In the genomic region with DNA sequence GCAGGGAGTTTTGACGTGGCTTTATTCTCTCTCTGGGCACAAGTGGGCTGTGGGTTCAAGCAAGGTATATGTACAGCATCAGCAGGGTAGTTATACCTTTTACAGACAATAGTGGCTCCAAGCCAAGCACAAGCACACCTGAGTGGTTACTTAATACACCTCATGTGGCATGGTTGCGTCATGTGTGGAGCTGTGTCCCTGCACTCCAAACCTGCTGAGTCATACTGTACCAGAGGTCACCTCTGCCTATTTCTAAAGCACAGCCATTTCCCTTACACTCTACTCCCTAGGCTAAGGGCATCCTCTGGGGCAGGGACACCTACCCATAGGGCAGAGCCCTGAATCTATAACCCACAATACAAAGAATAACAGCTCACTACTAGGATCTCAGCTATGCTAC, we compare ENCODE assay signal across 21 cellular contexts.
DNase-seq lines count a peak whose midpoint lies in the region; ATAC-seq and TF ChIP-seq lines count a peak whose summit lies in the region.
"Had no signal": no experiment of that assay in that cellular context is flagged by ENCODE, and none has a peak within 500 bp of the region (broad histone marks: within the 10 kb centered on the region; RNA-seq: fewer than 3 reads in every experiment).

No MANE protein-coding gene starts in this region.

- H4K20me1 ChIP-seq in DND-41 (ENCODE audit: insufficient read depth, low read length), result no peaks in the 10 kb centered on the region

- H3K27me3 Mint-ChIP-seq in activated CD4-positive, alpha-beta T cell treated with anti-CD3 and anti-CD28 coated beads for 36 hours, result no peaks in the 10 kb centered on the region
- H3K27me3 Mint-ChIP-seq: activated naive CD8-positive, alpha-beta T cell had no signal

- intact Hi-C loops in lower lobe of right lung (cut with DNase I), result no loop called here
- intact Hi-C loops in activated CD4-positive, alpha-beta T cell treated with anti-CD3 and anti-CD28 coated beads for 36 hours (cut with DNase I, micrococcal nuclease), result loop anchor here (5.0 kb wide), 2 partner anchors 48 to 148 kb away; partner anchors contain the start of genes NMRK1 (in 1 of the 2) and OSTF1 (in 1 of the 2)

- DNase-seq in DND-41 (peak; percentile 9), NAMALWA (ENCODE audit: low spot score) (peak; percentile 7), epithelial cell of esophagus (ENCODE audit: low read depth) (peak; percentile 95), lower lobe of right lung (no peak), NOMO-1 treated with DMSO at 0.1 percent for 48 hours (lab: John Stamatoyannopoulos, UW; ENCODE audit: unreplicated experiment) (no peak), ecto neural progenitor cell (ENCODE audit: low spot score) (no peak), epidermal melanocyte (ENCODE audit: insufficient read length, low spot score) (no peak)
- DNase-seq in activated CD4-positive, alpha-beta T cell treated with anti-CD3 and anti-CD28 coated beads for 36 hours, result no peak
- DNase-seq: cortex of kidney; EL; GOT3; MM.1S; NCI-H1930; NCI-H524 treated with DMSO at 0.1 percent for 48 hours; occipital lobe; stimulated activated CD4-positive, alpha-beta T cell treated with anti-CD3 and anti-CD28 coated beads, Interleukin-15, amount 100 ng/mL, for 24 hours had no signal

- H3K27ac Mint-ChIP-seq in activated CD4-positive, alpha-beta T cell treated with anti-CD3 and anti-CD28 coated beads for 36 hours, result no peak overlapping the region
- H3K27ac Mint-ChIP-seq: activated naive CD8-positive, alpha-beta T cell; activated T-helper 1 cell treated with anti-CD3 and anti-CD28 coated beads, Interleukin-12 subunit alpha, Interleukin-12 subunit beta, Interleukin-2, Interleukin-4 antibody, amounts not matched to agents 30 ng/mL and 10 ng/mL and 1 ng/mL, durations not matched to agents 14 hours and 24 hours and 36 hours; stimulated activated effector memory CD8-positive, alpha-beta T cell treated with anti-CD3 and anti-CD28 coated beads, Interleukin-12 subunit alpha, Interleukin-12 subunit beta, amount 100 ng/mL, for 72 hours had no signal

- H3K27ac ChIP-seq in DND-41 (ENCODE audit: low read length) (no peak overlapping the region), lower lobe of right lung (no peak overlapping the region)
- H3K27ac ChIP-seq: thoracic aorta had no signal

- H3K4me1 Mint-ChIP-seq in activated CD4-positive, alpha-beta T cell treated with anti-CD3 and anti-CD28 coated beads for 36 hours, result no peaks in the 10 kb centered on the region
- H3K4me1 Mint-ChIP-seq: stimulated activated effector memory CD8-positive, alpha-beta T cell treated with anti-CD3 and anti-CD28 coated beads, Interleukin-12 subunit alpha, Interleukin-12 subunit beta, amount 100 ng/mL, for 72 hours had no signal

- no peak for TF ChIP-seq CTCF in DND-41 (IDR thresholded peaks at IDR 0.05; ENCODE audit: borderline replicate concordance, extremely low read depth, low read length, poor library complexity, severe bottlenecking)
- TF ChIP-seq CTCF in epithelial cell of esophagus (IDR thresholded peaks at IDR 0.05; ENCODE audit: insufficient read depth, low read depth, low read length, missing control alignments), result no peak
- no peak for TF ChIP-seq CTCF in lower lobe of right lung (IDR thresholded peaks at IDR 0.05)

- no peaks in the 10 kb centered on the region for H3K79me2 ChIP-seq in DND-41 (ENCODE audit: insufficient read depth, low read length)

- H3K27me3 ChIP-seq in DND-41 (ENCODE audit: insufficient read depth, low read length, poor library complexity) (no peaks in the 10 kb centered on the region), lower lobe of right lung (ENCODE audit: low read depth) (no peaks in the 10 kb centered on the region)

- H3K9ac ChIP-seq in DND-41 (ENCODE audit: low read depth, low read length), result no peak overlapping the region

- H3K9me3 ChIP-seq in DND-41 (ENCODE audit: insufficient read depth, low read length, severe bottlenecking) (peaks cover 11% of the 10 kb centered on the region), lower lobe of right lung (no peaks in the 10 kb centered on the region)
- H3K9me3 ChIP-seq: thoracic aorta had no signal

- H2AFZ ChIP-seq in DND-41 (ENCODE audit: low read depth, low read length), result no peak overlapping the region

- H3K4me3 ChIP-seq in DND-41 (ENCODE audit: low read depth in 1 of 2, low read length in 2 of 2) (no peak overlapping the region), epithelial cell of esophagus (ENCODE audit: low read length) (no peak overlapping the region), lower lobe of right lung (no peak overlapping the region)
- H3K4me3 ChIP-seq: thoracic aorta had no signal

- POLR2A ChIA-PET in activated CD4-positive, alpha-beta T cell treated with anti-CD3 and anti-CD28 coated beads for 36 hours (lab: Charles Lee), result no interaction called here

- no peak for ATAC-seq in DND-41 (ENCODE audit: insufficient read depth, low read depth)
- ATAC-seq in lower lobe of right lung, result peak; percentile 27 to 52
- ATAC-seq in activated CD4-positive, alpha-beta T cell treated with anti-CD3 and anti-CD28 coated beads for 36 hours, result no peak
- ATAC-seq: right cardiac atrium; stimulated activated effector memory CD8-positive, alpha-beta T cell treated with anti-CD3 and anti-CD28 coated beads, Interleukin-12 subunit alpha, Interleukin-12 subunit beta, amount 100 ng/mL, for 72 hours had no signal

- CTCF ChIA-PET in activated CD4-positive, alpha-beta T cell treated with anti-CD3 and anti-CD28 coated beads for 36 hours (lab: Charles Lee), result interaction anchor here (1.0 to 1.2 kb wide), 2 partner anchors 30 to 34 kb away, joined by 3 to 4 read pairs; no protein-coding TSS in a partner anchor

- no peaks in the 10 kb centered on the region for H3K36me3 Mint-ChIP-seq in activated CD4-positive, alpha-beta T cell treated with anti-CD3 and anti-CD28 coated beads for 36 hours (ENCODE audit: low read depth)
- H3K36me3 Mint-ChIP-seq: stimulated activated effector memory CD8-positive, alpha-beta T cell treated with anti-CD3 and anti-CD28 coated beads, Interleukin-12 subunit alpha, Interleukin-12 subunit beta, amount 100 ng/mL, for 72 hours had no signal

- H3K4me1 ChIP-seq in DND-41 (ENCODE audit: insufficient read depth, low read length), result no peaks in the 10 kb centered on the region
- H3K4me1 ChIP-seq in lower lobe of right lung, result no peaks in the 10 kb centered on the region

- H3K9me3 Mint-ChIP-seq in activated CD4-positive, alpha-beta T cell treated with anti-CD3 and anti-CD28 coated beads for 36 hours (ENCODE audit: low read depth), result no peaks in the 10 kb centered on the region
- H3K9me3 Mint-ChIP-seq: stimulated activated effector memory CD8-positive, alpha-beta T cell treated with anti-CD3 and anti-CD28 coated beads, Interleukin-12 subunit alpha, Interleukin-12 subunit beta, amount 100 ng/mL, for 72 hours had no signal

- no peak overlapping the region for H3K4me3 Mint-ChIP-seq in activated CD4-positive, alpha-beta T cell treated with anti-CD3 and anti-CD28 coated beads for 36 hours
- H3K4me3 Mint-ChIP-seq: activated naive CD8-positive, alpha-beta T cell; activated T-helper 1 cell treated with anti-CD3 and anti-CD28 coated beads, Interleukin-12 subunit alpha, Interleukin-12 subunit beta, Interleukin-2, Interleukin-4 antibody, amounts not matched to agents 30 ng/mL and 10 ng/mL and 1 ng/mL, durations not matched to agents 14 hours and 24 hours and 36 hours; stimulated activated effector memory CD8-positive, alpha-beta T cell treated with anti-CD3 and anti-CD28 coated beads, Interleukin-12 subunit alpha, Interleukin-12 subunit beta, amount 100 ng/mL, for 72 hours had no signal

- H3K4me2 ChIP-seq in DND-41 (ENCODE audit: insufficient read depth, low read length), result no peak overlapping the region

- no peaks in the 10 kb centered on the region for H3K36me3 ChIP-seq in DND-41 (ENCODE audit: insufficient read depth, low read length)
- no peaks in the 10 kb centered on the region for H3K36me3 ChIP-seq in lower lobe of right lung
- H3K36me3 ChIP-seq: thoracic aorta had no signal

Comparison
In these comparisons a context has a peak if more than half of its experiments do, and no peak if none do; other contexts are left out.
1. ATAC-seq: peak in lower lobe of right lung (2 of 2); none in DND-41 (single experiment) and activated CD4-positive, alpha-beta T cell treated with anti-CD3 and anti-CD28 coated beads for 36 hours (single experiment).
2. DNase-seq: peak in DND-41 (single experiment), NAMALWA (single experiment) and epithelial cell of esophagus (single experiment); none in lower lobe of right lung (single experiment), NOMO-1 treated with DMSO at 0.1 percent for 48 hours (single experiment), ecto neural progenitor cell (single experiment), epidermal melanocyte (single experiment) and activated CD4-positive, alpha-beta T cell treated with anti-CD3 and anti-CD28 coated beads for 36 hours (single experiment).